In the genomic region with DNA sequence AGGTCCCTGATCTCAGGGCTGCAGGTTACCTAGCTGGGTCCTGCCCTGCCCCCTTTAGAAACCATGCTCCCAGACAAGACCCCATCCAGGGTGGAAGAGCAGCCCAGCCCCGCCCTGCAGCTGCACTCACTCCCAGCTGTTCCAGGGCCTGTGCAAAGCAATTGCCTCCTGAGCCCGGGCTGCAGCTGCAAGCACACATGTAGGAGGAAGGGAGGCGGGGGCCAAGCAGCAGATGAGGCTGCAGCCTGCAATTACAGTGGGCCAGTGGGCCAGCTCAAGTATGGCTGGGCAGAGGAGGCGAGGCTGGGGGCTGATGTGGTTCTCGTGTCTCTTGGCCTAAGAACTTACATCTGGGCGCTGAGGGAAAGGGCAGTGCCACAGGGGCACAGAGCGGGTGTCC, we compare ENCODE assay signal across 19 cellular contexts.
DNase-seq lines count a peak whose midpoint lies in the region; ATAC-seq, FAIRE-seq and TF ChIP-seq lines count a peak whose summit lies in the region.
"Had no signal": no experiment of that assay in that cellular context is flagged by ENCODE, and none has a peak within 500 bp of the region (broad histone marks: within the 10 kb centered on the region; RNA-seq: fewer than 3 reads in every experiment).

No MANE protein-coding gene starts in this region.

- no peaks in the 10 kb centered on the region for H3K79me2 ChIP-seq in HepG2 (ENCODE audit: insufficient read depth, low read length)
- no peaks in the 10 kb centered on the region for H3K79me2 ChIP-seq in H1 (ENCODE audit: control insufficient read depth in 1 of 2, insufficient read depth in 2 of 2, low read length in 2 of 2)
- no peaks in the 10 kb centered on the region for H3K79me2 ChIP-seq in osteoblast (ENCODE audit: insufficient read depth, low read length)

- no peaks in the 10 kb centered on the region for H3K4me1 ChIP-seq in right lobe of liver
- H3K4me1 ChIP-seq in HepG2 (ENCODE audit: insufficient read depth, low read length): no peaks in the 10 kb centered on the region
- peaks cover 0 to 3% (median 0%) of the 10 kb centered on the region in 4 experiments; a peak in 1 of 7 replicates for H3K4me1 ChIP-seq in H1 (replicated peaks in 1 of 4; ENCODE audit: control insufficient read depth in 3 of 4, insufficient read depth in 4 of 4, low read length in 3 of 4)
- no peaks in the 10 kb centered on the region for H3K4me1 ChIP-seq in osteoblast (ENCODE audit: insufficient read depth, low read length)

- H3K36me3 ChIP-seq in right lobe of liver (no peaks in the 10 kb centered on the region), HepG2 (replicated peaks in 1 of 2; ENCODE audit: control insufficient read depth in 1 of 2, insufficient read depth in 2 of 2, low read length in 2 of 2) (no peaks in the 10 kb centered on the region), H1 (ENCODE audit: control insufficient read depth in 2 of 4, insufficient read depth in 4 of 4, low read length in 3 of 4) (no peaks in the 10 kb centered on the region), osteoblast (ENCODE audit: insufficient read depth, low read length) (no peaks in the 10 kb centered on the region)
- H3K36me3 ChIP-seq: BE2C had no signal

- H4K20me1 ChIP-seq in HepG2 (ENCODE audit: insufficient read depth, low read length): no peaks in the 10 kb centered on the region
- H4K20me1 ChIP-seq in H1 (replicated peaks in 1 of 2; ENCODE audit: control insufficient read depth in 1 of 2, insufficient read depth in 2 of 2, low read length in 2 of 2): no peaks in the 10 kb centered on the region
- H4K20me1 ChIP-seq in osteoblast (ENCODE audit: insufficient read depth, low read length): no peaks in the 10 kb centered on the region

- no peak overlapping the region for H2BK15ac ChIP-seq in H1 (ENCODE audit: low read length)

- POLR2A ChIA-PET in HepG2 (lab: Yijun Ruan, JAX): no interaction called here
- POLR2A ChIA-PET in H1 (lab: Charles Lee; ENCODE audit: partially characterized antibody): interaction anchor here (1.1 kb wide), 1 partner anchor 73 kb away, joined by 3 read pairs; no protein-coding TSS in a partner anchor

- FAIRE-seq in HepG2 (lab: Jason Lieb, UNC): no peak
- FAIRE-seq in H1 (lab: Jason Lieb, UNC): no peak
- FAIRE-seq: A204.1, GM12878 had no signal

- CTCF ChIA-PET in HepG2 (lab: Yijun Ruan, JAX; ENCODE audit: low intra/inter-chr PET ratio, low total read pairs): no interaction called here
- CTCF ChIA-PET in H1 (lab: Charles Lee; ENCODE audit: partially characterized antibody): interaction anchor here (0.8 kb wide), 1 partner anchor 34 kb away, joined by 3 read pairs; no protein-coding TSS in a partner anchor

- peak in 2 of 3 donors; percentile 31 to 45 for DNase-seq in right lobe of liver
- DNase-seq in HepG2 (ENCODE audit: low spot score): no peak
- peak; percentile 81 for DNase-seq in NCI-H2227 (lab: John Stamatoyannopoulos, UW; ENCODE audit: unreplicated experiment)
- DNase-seq in H1 (ENCODE audit: low read depth in 1 of 2, low spot score in 2 of 2): no peak
- peak; percentile 36 for DNase-seq in osteoblast (ENCODE audit: insufficient read length, low spot score, missing footprints)
- DNase-seq in NCI-H446 treated with DMSO at 0.1 percent for 48 hours (lab: John Stamatoyannopoulos, UW): no peak
- no peak for DNase-seq in activated CD4-positive, alpha-beta T cell treated with anti-CD3 and anti-CD28 coated beads for 1 hour
- no peak for DNase-seq in cerebellar cortex (ENCODE audit: low spot score)
- DNase-seq: BE2C; Calu3; CD4-positive, CD25-positive, alpha-beta regulatory T cell; DMS 273 treated with DMSO at 0.1 percent for 48 hours; HCEC 1CT; IMR-90; KBM-7 had no signal

- H3K9me3 ChIP-seq in right lobe of liver: no peaks in the 10 kb centered on the region
- H3K9me3 ChIP-seq in HepG2 (ENCODE audit: low read length): no peaks in the 10 kb centered on the region
- peaks cover 0 to 3% of the 10 kb centered on the region in 2 experiments; a peak in 1 of 4 replicates for H3K9me3 ChIP-seq in H1 (ENCODE audit: insufficient read depth in 2 of 2, low read depth in 1 of 2, low read length in 1 of 2)
- no peaks in the 10 kb centered on the region for H3K9me3 ChIP-seq in osteoblast (ENCODE audit: low read depth, low read length)
- H3K9me3 ChIP-seq: BE2C had no signal

- no peak overlapping the region for H3K18ac ChIP-seq in H1 (ENCODE audit: extremely low read depth, low read length)

- H2BK20ac ChIP-seq in H1 (ENCODE audit: low read length): no peak overlapping the region

- H3K4me3 ChIP-seq in right lobe of liver (no peak overlapping the region), HepG2 (replicated peaks in 1 of 3; ENCODE audit: insufficient read depth in 1 of 3, low read depth in 2 of 3, low read length in 3 of 3) (no peak overlapping the region), H1 (ENCODE audit: extremely low read depth in 1 of 4, insufficient read depth in 2 of 4, low read depth in 3 of 4, low read length in 4 of 4) (no peak overlapping the region), osteoblast (ENCODE audit: insufficient read depth, low read length) (no peak overlapping the region)
- H3K4me3 ChIP-seq: GM12878, GM23338 had no signal

- no peak for TF ChIP-seq EP300 in HepG2 (IDR thresholded peaks at IDR 0.05; ENCODE audit: low read depth in 2 of 2, low read length in 2 of 2)
- TF ChIP-seq EP300 in HepG2 (CRISPR knock-in tag; IDR thresholded peaks at IDR 0.05; ENCODE audit: borderline replicate concordance): no peak
- no peak for TF ChIP-seq EP300 in H1 (IDR thresholded peaks at IDR 0.05; ENCODE audit: borderline replicate concordance in 1 of 2, low read depth in 2 of 2, low read length in 2 of 2)

- no peak for ATAC-seq in right lobe of liver
- ATAC-seq in HepG2: no peak
- ATAC-seq: GM12878, GM23338 had no signal

- no peak overlapping the region for H4K91ac ChIP-seq in H1 (replicated peaks; ENCODE audit: insufficient read length, low read length)

- H3K4me2 ChIP-seq in HepG2 (ENCODE audit: low read depth, low read length) (no peak overlapping the region), H1 (ENCODE audit: insufficient read depth in 1 of 2, low read depth in 2 of 2, low read length in 2 of 2) (no peak overlapping the region), osteoblast (ENCODE audit: insufficient read depth, low read length) (no peak overlapping the region)
- H3K4me2 ChIP-seq: GM23338 had no signal

- H3K4ac ChIP-seq in H1 (replicated peaks; ENCODE audit: insufficient read length, low read depth, low read length): no peak overlapping the region

- no peak for TF ChIP-seq CTCF in right lobe of liver (IDR thresholded peaks at IDR 0.05)
- TF ChIP-seq CTCF in HepG2 (CRISPR knock-in tag; IDR thresholded peaks at IDR 0.05): no peak
- TF ChIP-seq CTCF in H1 (IDR thresholded peaks at IDR 0.05; ENCODE audit: control extremely low read depth in 1 of 3, insufficient read depth in 1 of 3, low read depth in 1 of 3, low read length in 3 of 3): no peak
- TF ChIP-seq CTCF in osteoblast (IDR thresholded peaks at IDR 0.05; ENCODE audit: extremely low read depth, low read depth, low read length): no peak

- H2AFZ ChIP-seq in HepG2 (ENCODE audit: low read length) (no peak overlapping the region), H1 (ENCODE audit: low read length) (no peak overlapping the region), osteoblast (ENCODE audit: low read length) (no peak overlapping the region)
- H2AFZ ChIP-seq: GM23338 had no signal

- H2BK5ac ChIP-seq in H1 (ENCODE audit: low read depth, low read length): no peak overlapping the region

- H3K14ac ChIP-seq in H1 (ENCODE audit: insufficient read length): no peak overlapping the region

- H2BK120ac ChIP-seq in H1 (replicated peaks; ENCODE audit: low read depth, low read length): no peak overlapping the region

- H3K27me3 ChIP-seq in right lobe of liver: no peaks in the 10 kb centered on the region
- H3K27me3 ChIP-seq in HepG2 (ENCODE audit: control insufficient read depth in 1 of 2, insufficient read depth in 2 of 2, low read length in 2 of 2): peaks cover 6 to 70% of the 10 kb centered on the region in 2 experiments
- no peaks in the 10 kb centered on the region for H3K27me3 ChIP-seq in H1 (replicated peaks in 1 of 4; ENCODE audit: control insufficient read depth in 3 of 4, extremely low read depth in 1 of 4, insufficient read depth in 3 of 4, low read length in 3 of 4)
- peaks cover 21% of the 10 kb centered on the region for H3K27me3 ChIP-seq in osteoblast (ENCODE audit: insufficient read depth, low read length)
- H3K27me3 ChIP-seq: BE2C had no signal

- no peak overlapping the region for H2BK12ac ChIP-seq in H1 (ENCODE audit: low read depth, low read length)

- H3K79me1 ChIP-seq in H1 (ENCODE audit: low read depth, low read length): no peaks in the 10 kb centered on the region

- TF ChIP-seq RAD21 in HepG2 (CRISPR knock-in tag; IDR thresholded peaks at IDR 0.05): no peak
- TF ChIP-seq RAD21 in H1 (IDR thresholded peaks at IDR 0.05 in 1 of 2, conservative IDR thresholded peaks at IDR 0.05 in 1 of 2; ENCODE audit: low read depth in 2 of 2, low read length in 2 of 2): no peak

- TF ChIP-seq POLR2A in right lobe of liver (IDR thresholded peaks at IDR 0.05): no peak
- TF ChIP-seq POLR2A in HepG2 (IDR thresholded peaks at IDR 0.05; ENCODE audit: insufficient read depth in 1 of 2, low read depth in 2 of 2, low read length in 2 of 2): no peak
- no peak for TF ChIP-seq POLR2A in H1 (IDR thresholded peaks at IDR 0.05; ENCODE audit: control extremely low read depth in 1 of 2, low read depth in 2 of 2, low read length in 2 of 2)

- H4K8ac ChIP-seq in H1 (ENCODE audit: extremely low read depth, insufficient read depth, low read length): peak overlapping the region; percentile 25; the same call in 1 of the 2 replicates

- intact Hi-C loops in right lobe of liver (cut with DNase I): no loop called here
- intact Hi-C loops in HepG2 (cut with micrococcal nuclease; ENCODE audit: unreplicated experiment): no loop called here

- H3K23ac ChIP-seq in H1 (ENCODE audit: insufficient read length): no peak overlapping the region

- 61% methylated on average over 4 of the region's 7 CpGs for WGBS in right lobe of liver (ENCODE audit: insufficient coverage, low coverage, low lambda C conversion rate, missing lambda C conversion rate)
- WGBS in HepG2 (ENCODE audit: low lambda C conversion rate): 6% methylated on average over 5 of the region's 7 CpGs
- WGBS in H1 (ENCODE audit: extremely low coverage in 1 of 2, insufficient coverage in 1 of 2, insufficient read length in 1 of 2, insufficient replicate concordance in 2 of 2, low coverage in 1 of 2, low lambda C conversion rate in 2 of 2, missing lambda C conversion rate in 1 of 2), 2 experiments: 80% methylated on average over 6 of the region's 7 CpGs; no CpG with 5 or more reads in 1 of the 2 experiments

- H2AK5ac ChIP-seq in H1 (ENCODE audit: low read depth, low read length): no peak overlapping the region

- BruUV-seq in HepG2 (replicated peaks; lab: Mats Ljungman, UMichigan): no TSS peak

- in situ Hi-C loops in HepG2 (cut with HindIII; ENCODE audit: extremely low pct_ligation_motif_present, low pct_unique_long_range_greater_than_20kb): no loop called here

- H3K56ac ChIP-seq in H1 (replicated peaks; ENCODE audit: insufficient read length, low read depth, low read length): no peak overlapping the region

- no peak overlapping the region for H4K5ac ChIP-seq in H1 (ENCODE audit: insufficient read length, low read depth, low read length)

- H3K9ac ChIP-seq in HepG2 (ENCODE audit: insufficient read depth, low read depth, low read length) (no peak overlapping the region), H1 (replicated peaks in 1 of 4; ENCODE audit: extremely low read depth in 1 of 4, low read depth in 3 of 4, low read length in 3 of 4) (no peak overlapping the region)

- H3K27ac ChIP-seq in right lobe of liver (no peak overlapping the region), HepG2 (ENCODE audit: extremely low read length, insufficient read depth, low read length) (no peak overlapping the region), H1 (ENCODE audit: low read depth, low read length) (no peak overlapping the region), osteoblast (ENCODE audit: low read depth, low read length) (no peak overlapping the region)
- H3K27ac ChIP-seq: HL-60 had no signal

- H3K23me2 ChIP-seq in H1 (ENCODE audit: low read depth, low read length): no peaks in the 10 kb centered on the region

Comparison
In these comparisons a context has a peak if more than half of its experiments do, and no peak if none do; other contexts are left out.
1. DNase-seq: peak in right lobe of liver (2 of 3), NCI-H2227 (single experiment) and osteoblast (single experiment); none in HepG2 (single experiment), H1 (0 of 2), NCI-H446 treated with DMSO at 0.1 percent for 48 hours (single experiment), activated CD4-positive, alpha-beta T cell treated with anti-CD3 and anti-CD28 coated beads for 1 hour (single experiment) and cerebellar cortex (single experiment).